ENCODE assay signal across 8 cellular contexts in the genomic region with DNA sequence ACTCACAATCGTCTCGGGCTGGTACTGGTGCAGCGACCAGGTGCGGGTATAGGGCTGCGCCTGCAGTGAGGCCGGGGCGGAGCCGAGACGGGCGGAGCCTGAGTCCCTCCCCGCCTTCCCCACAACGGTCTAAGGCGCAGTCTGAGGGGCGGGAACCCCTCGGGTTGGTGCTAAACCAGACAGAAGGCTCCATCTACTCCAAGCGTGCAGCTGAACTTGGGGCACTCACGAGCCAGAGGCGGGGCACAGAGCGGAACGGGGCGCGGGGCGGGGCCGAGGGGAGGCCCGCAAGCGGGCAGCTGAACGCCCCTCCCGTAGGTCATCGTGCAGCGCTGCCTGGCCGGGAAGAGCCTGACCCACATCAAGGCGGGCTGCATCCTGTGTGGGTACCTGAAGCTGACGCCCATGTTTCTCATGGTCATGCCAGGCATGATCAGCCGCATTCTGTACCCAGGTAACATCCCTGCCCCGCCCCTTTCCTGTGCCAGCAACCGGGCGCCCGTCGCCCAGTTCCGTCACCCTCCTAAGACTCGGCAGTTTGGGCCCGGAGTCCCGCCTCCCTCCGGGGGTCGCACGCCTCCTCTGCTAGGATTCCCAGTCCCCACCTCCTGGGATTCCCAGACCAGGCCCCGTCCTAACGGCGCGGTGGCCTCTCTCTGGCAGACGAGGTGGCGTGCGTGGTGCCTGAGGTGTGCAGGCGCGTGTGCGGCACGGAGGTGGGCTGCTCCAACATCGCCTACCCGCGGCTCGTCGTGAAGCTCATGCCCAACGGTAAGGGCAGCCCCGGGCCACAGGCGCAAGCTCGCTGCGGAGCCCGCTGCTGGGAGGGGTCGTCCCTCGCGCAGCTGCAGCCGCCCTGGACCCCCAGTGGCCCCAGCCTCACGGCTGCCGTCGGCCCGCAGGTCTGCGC. TPM values are rescaled to one million over a fixed set of nuclear protein-coding genes. Genes with fewer than 3 reads are reported as not detected.
DNase-seq lines count a peak whose midpoint lies in the region; ATAC-seq, FAIRE-seq and TF ChIP-seq lines count a peak whose summit lies in the region.

No MANE protein-coding gene starts in this region.

- H3K27me3 ChIP-seq in mononuclear cell (ENCODE audit: insufficient read depth, low read length), result no peaks in the 10 kb centered on the region

- peak overlapping the region; percentile 45 for H3K4me3 ChIP-seq in mononuclear cell (ENCODE audit: low read length)

- peak; percentile 89 for FAIRE-seq in GM12891 (lab: Jason Lieb, UNC)

- peaks cover 20% of the 10 kb centered on the region for H3K4me1 ChIP-seq in mononuclear cell (ENCODE audit: insufficient read depth, low read length)

- DNase-seq in GM12891 (ENCODE audit: insufficient read length, low spot score) (peak; percentile 93), NCI-H1694 treated with DMSO at 0.1 percent for 48 hours (lab: John Stamatoyannopoulos, UW) (peak; percentile 1), GDM1 (lab: John Stamatoyannopoulos, UW) (no peak)
- DNase-seq in activated CD4-positive, alpha-beta T cell treated with anti-CD3 and anti-CD28 coated beads, Interleukin-2, amount 50 U/mL, for 4 hours, result peak; percentile 67 to 71
- DNase-seq in effector CD4-positive, alpha-beta T cell, result peak; percentile 78
- DNase-seq in stimulated activated CD8-positive, alpha-beta memory T cell treated with anti-CD3 and anti-CD28 coated beads, Interleukin-7, amount 100 ng/mL, for 4 hours (ENCODE audit: low read depth in 2 of 2), result peak; percentile 48 to 59

- no peak for TF ChIP-seq POLR2A in GM12891 (IDR thresholded peaks at IDR 0.05; ENCODE audit: low read depth, low read length)

- ATAC-seq in HG02610 (IDR thresholded peaks at IDR 0.05; ENCODE audit: unreplicated experiment), result peak; percentile 81

- H3K9me3 ChIP-seq in mononuclear cell (ENCODE audit: low read depth, low read length), result no peaks in the 10 kb centered on the region

TF ChIP-seq in GM12891, 5 proteins besides CTCF, POLR2A, EP300 and RAD21:
- TF ChIP-seq SPI1 (IDR thresholded peaks at IDR 0.05; ENCODE audit: low read depth, low read length), result no peak
- no peak for TF ChIP-seq POLR2AphosphoS5 (IDR thresholded peaks at IDR 0.05; ENCODE audit: low read depth, low read length)
- no peak for TF ChIP-seq POU2F2 (IDR thresholded peaks at IDR 0.05; ENCODE audit: low read depth, low read length)
- TF ChIP-seq TAF1 (IDR thresholded peaks at IDR 0.05; ENCODE audit: low read depth, low read length), result no peak
- no peak for TF ChIP-seq PAX5 (IDR thresholded peaks at IDR 0.05; ENCODE audit: insufficient read depth, low read length, severe bottlenecking)

RNA-seq across cellular contexts. Expression of gene SLC5A2, which starts 5.1 kb away (rescaled TPM):
- polyA plus RNA-seq in GM12891 (2012; ENCODE audit: low read depth, missing spikeins), result 0.26 TPM
- 0.42 TPM for total RNA-seq in mononuclear cell

RNA-seq across cellular contexts. Expression of gene TGFB1I1, which starts 16.0 kb away (rescaled TPM):
- 1.5 TPM for polyA plus RNA-seq in GM12891 (2012; ENCODE audit: low read depth, missing spikeins)
- 1.4 TPM for total RNA-seq in mononuclear cell

RNA-seq across cellular contexts. Expression of gene RUSF1, which starts 20.2 kb away (rescaled TPM):
- 29.6 TPM for polyA plus RNA-seq in GM12891 (2012; ENCODE audit: low read depth, missing spikeins)
- 25.0 TPM for total RNA-seq in mononuclear cell

RNA-seq across cellular contexts. Expression of gene ARMC5, which starts 28.7 kb away (rescaled TPM):
- polyA plus RNA-seq in GM12891 (2012; ENCODE audit: low read depth, missing spikeins), result 7.6 TPM
- 9.2 TPM for total RNA-seq in mononuclear cell

RNA-seq across cellular contexts. Expression of gene AHSP, which starts 39.7 kb away (rescaled TPM):
- polyA plus RNA-seq in GM12891 (2012; ENCODE audit: low read depth, missing spikeins), result not detected
- total RNA-seq in mononuclear cell, result 0.52 TPM
